ENCODE assay signal across 20 cellular contexts in the genomic region with DNA sequence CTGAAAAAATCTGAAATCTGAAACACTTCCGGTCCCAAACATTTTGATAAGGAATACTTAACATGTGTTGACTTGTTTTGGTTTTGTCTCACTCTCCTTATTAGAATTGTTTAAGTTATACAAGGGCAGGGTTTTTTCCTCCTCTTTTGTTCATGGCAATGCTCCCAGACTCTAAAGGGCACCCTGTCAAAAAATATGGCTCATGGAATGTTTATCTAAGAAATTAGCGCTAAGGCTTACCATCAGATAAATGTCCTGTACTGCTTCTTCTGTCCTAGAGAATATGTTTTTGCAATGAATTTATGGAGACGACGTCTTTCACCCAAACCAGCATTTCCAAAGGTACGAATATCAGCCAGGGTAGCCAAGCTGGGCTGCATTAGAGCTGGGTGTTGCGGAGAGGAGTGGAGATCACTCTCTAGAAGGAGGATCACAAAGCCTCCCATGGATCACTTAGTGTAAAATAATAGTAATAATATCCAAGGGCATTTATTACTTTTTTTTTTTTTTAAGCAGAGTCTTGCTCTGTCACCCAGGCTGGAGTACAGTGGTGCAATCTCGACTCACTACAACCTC. TPM values are rescaled to one million over a fixed set of nuclear protein-coding genes. Genes with fewer than 3 reads are reported as not detected.
A peak's percentile ranks its signal among the peaks of the same experiment; 100 is the strongest.
DNase-seq lines count a peak whose midpoint lies in the region; TF ChIP-seq lines count a peak whose summit lies in the region.
"Had no signal": no experiment of that assay in that cellular context is flagged by ENCODE, and none has a peak within 500 bp of the region (broad histone marks: within the 10 kb centered on the region; RNA-seq: fewer than 3 reads in every experiment).

No MANE protein-coding gene starts in this region.

- H3K4me3 Mint-ChIP-seq in nephron: no peak overlapping the region
- no peak overlapping the region for H3K4me3 Mint-ChIP-seq in immature natural killer cell
- H3K4me3 Mint-ChIP-seq: CD4-positive, CD25-positive, alpha-beta regulatory T cell; CD8-positive, alpha-beta memory T cell; HFFc6 had no signal

- no peaks in the 10 kb centered on the region for H3K36me3 Mint-ChIP-seq in nephron (ENCODE audit: low read depth)
- no peaks in the 10 kb centered on the region for H3K36me3 Mint-ChIP-seq in immature natural killer cell
- H3K36me3 Mint-ChIP-seq: CD4-positive, CD25-positive, alpha-beta regulatory T cell; CD8-positive, alpha-beta memory T cell had no signal

- POLR2A ChIA-PET in GM10248 (lab: Yijun Ruan, JAX): no interaction called here

- H3K27ac ChIP-seq in VCaP: peak overlapping the region; percentile 31
- H3K27ac ChIP-seq: HL-60 had no signal

- TF ChIP-seq CTCF in VCaP (conservative IDR thresholded peaks at IDR 0.05) (no peak), nephron (IDR thresholded peaks at IDR 0.05; ENCODE audit: unreplicated experiment in 3 of 3) (no peak), GM10248 (IDR thresholded peaks at IDR 0.05; ENCODE audit: control extremely low read depth, extremely low read depth, low read depth, missing control alignments) (no peak)

- H3K27me3 Mint-ChIP-seq in nephron (ENCODE audit: low read depth) (no peaks in the 10 kb centered on the region), immature natural killer cell (ENCODE audit: low read depth in 3 of 3) (peaks cover 0 to 12% (median 2%) of the 10 kb centered on the region in 3 donors)

- H3K9me3 Mint-ChIP-seq in nephron (no peaks in the 10 kb centered on the region), immature natural killer cell (no peaks in the 10 kb centered on the region)

- CTCF ChIA-PET in GM10248 (lab: Yijun Ruan, JAX): interaction anchor here (1.0 kb wide), 1 partner anchor 11 kb away, joined by 3 read pairs; no protein-coding TSS in a partner anchor

- in situ Hi-C loops in KBM-7 (cut with MboI; ENCODE audit: low pct_unique_long_range_greater_than_20kb, low sequenced_read_pairs): no loop called here

- DNase-seq in M059J (ENCODE audit: low read depth): peak; percentile 32
- peak; percentile 14 for DNase-seq in fibroblast of gingiva (ENCODE audit: low read depth)
- DNase-seq in KBM-7: no peak
- DNase-seq in GM10248 (ENCODE audit: extremely low spot score): no peak
- DNase-seq in immature natural killer cell: no peak
- DNase-seq: ACHN; BE2C; C1 segment of cervical spinal cord; CD4-positive, CD25-positive, alpha-beta regulatory T cell; CD8-positive, alpha-beta memory T cell; COR-L47; GDM1; GOT3; H7; HFFc6 had no signal

- H3K4me1 Mint-ChIP-seq in nephron (no peaks in the 10 kb centered on the region), immature natural killer cell (no peaks in the 10 kb centered on the region)
- H3K4me1 Mint-ChIP-seq: CD4-positive, CD25-positive, alpha-beta regulatory T cell; CD8-positive, alpha-beta memory T cell had no signal

- H3K27ac Mint-ChIP-seq in nephron (peak overlapping the region in 2 of 3 experiments; percentile 11 to 30), immature natural killer cell (no peak overlapping the region)
- H3K27ac Mint-ChIP-seq: CD4-positive, CD25-positive, alpha-beta regulatory T cell; CD8-positive, alpha-beta memory T cell; HFFc6 had no signal

RNA-seq across cellular contexts. Expression of gene ERLIN1, which starts 46.8 kb away (rescaled TPM):
- total RNA-seq in M059J (2014; rRNA removed; shearing (Covaris generic)): 34.6 and 64.3 TPM in 2 replicates
- polyA plus RNA-seq in immature natural killer cell: 10 to 100 TPM in 1 of 3 donors, 1 to 10 TPM in 2; 3.8 to 11.0 (median 9.6) TPM

RNA-seq across cellular contexts. Expression of gene CPN1, which starts 57.3 kb away (rescaled TPM):
- total RNA-seq in M059J (2014; rRNA removed; shearing (Covaris generic)): not detected in 2 replicates
- not detected for polyA plus RNA-seq in immature natural killer cell
- total RNA-seq: CD4-positive, CD25-positive, alpha-beta regulatory T cell; CD8-positive, alpha-beta memory T cell; Daoy; H7; HFFc6; HT1080 had no signal
- polyA plus RNA-seq: CD4-positive, CD25-positive, alpha-beta regulatory T cell; CD8-positive, alpha-beta memory T cell had no signal

Comparison
In these comparisons a context has a peak if more than half of its experiments do, and no peak if none do; other contexts are left out.
1. DNase-seq: peak in M059J (single experiment) and fibroblast of gingiva (single experiment); none in KBM-7 (single experiment), GM10248 (single experiment) and immature natural killer cell (0 of 3).
2. H3K27ac Mint-ChIP-seq: peak in nephron (2 of 3); none in immature natural killer cell (0 of 6).